ENCODE assay signal across 5 cellular contexts in genomic region chr15:32356909-32357308, GRCh38. TPM values are rescaled to one million over a fixed set of nuclear protein-coding genes. Genes with fewer than 3 reads are reported as not detected.
"Had no signal": no experiment of that assay in that cellular context is flagged by ENCODE, and none has a peak within 500 bp of the region (broad histone marks: within the 10 kb centered on the region; RNA-seq: fewer than 3 reads in every experiment).

No MANE protein-coding gene starts in this region.

RNA-seq across cellular contexts. Expression of gene GOLGA8K, which starts 46.2 kb away (rescaled TPM):
- total RNA-seq: HepG2, HT-29, IMR-90, K562 had no signal
- polyA plus RNA-seq: IgD-negative memory B cell, IMR-90 had no signal
